Comparison of ENCODE assay signal across 8 cellular contexts in the genomic region with DNA sequence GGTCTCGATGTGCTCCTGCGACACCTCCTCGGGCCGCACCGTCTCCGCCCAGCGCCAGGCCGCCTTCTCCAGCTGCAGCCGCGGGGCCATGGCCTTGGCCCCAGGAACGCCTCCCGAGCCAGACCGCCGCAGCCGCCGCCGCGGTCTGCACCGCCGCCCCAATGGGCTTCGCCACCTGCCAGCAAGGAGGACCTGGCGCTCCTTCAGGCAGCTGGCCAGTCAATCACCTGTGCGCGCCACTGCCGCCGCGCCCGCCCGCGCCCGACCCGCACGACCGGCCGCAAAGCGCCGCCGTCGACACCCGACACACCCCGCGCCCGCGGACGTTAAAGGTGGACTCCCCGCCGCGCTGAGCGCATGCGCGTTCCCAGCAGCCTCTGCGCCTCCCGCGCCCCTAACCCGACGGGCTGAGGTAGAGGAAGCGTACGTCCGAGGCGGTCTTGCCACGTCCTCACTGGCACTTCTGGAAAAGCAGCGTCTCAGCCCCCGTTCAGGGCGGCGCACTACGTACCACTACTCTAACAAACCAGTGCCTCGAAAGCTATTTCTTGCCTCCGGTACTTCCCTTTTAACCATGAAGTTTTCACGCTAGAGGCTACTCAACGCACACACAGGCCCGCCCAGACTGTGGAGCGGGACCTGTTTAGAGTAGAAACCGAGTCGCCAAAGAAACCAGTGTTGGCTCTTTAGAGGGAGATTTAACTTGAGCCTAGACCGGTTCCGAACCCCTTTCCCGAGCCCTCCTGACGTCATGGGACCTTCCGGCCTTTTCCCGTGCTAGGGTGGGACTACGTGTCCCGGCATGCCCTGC.
DNase-seq lines count a peak whose midpoint lies in the region; ATAC-seq and TF ChIP-seq lines count a peak whose summit lies in the region.

A gene with protein sequence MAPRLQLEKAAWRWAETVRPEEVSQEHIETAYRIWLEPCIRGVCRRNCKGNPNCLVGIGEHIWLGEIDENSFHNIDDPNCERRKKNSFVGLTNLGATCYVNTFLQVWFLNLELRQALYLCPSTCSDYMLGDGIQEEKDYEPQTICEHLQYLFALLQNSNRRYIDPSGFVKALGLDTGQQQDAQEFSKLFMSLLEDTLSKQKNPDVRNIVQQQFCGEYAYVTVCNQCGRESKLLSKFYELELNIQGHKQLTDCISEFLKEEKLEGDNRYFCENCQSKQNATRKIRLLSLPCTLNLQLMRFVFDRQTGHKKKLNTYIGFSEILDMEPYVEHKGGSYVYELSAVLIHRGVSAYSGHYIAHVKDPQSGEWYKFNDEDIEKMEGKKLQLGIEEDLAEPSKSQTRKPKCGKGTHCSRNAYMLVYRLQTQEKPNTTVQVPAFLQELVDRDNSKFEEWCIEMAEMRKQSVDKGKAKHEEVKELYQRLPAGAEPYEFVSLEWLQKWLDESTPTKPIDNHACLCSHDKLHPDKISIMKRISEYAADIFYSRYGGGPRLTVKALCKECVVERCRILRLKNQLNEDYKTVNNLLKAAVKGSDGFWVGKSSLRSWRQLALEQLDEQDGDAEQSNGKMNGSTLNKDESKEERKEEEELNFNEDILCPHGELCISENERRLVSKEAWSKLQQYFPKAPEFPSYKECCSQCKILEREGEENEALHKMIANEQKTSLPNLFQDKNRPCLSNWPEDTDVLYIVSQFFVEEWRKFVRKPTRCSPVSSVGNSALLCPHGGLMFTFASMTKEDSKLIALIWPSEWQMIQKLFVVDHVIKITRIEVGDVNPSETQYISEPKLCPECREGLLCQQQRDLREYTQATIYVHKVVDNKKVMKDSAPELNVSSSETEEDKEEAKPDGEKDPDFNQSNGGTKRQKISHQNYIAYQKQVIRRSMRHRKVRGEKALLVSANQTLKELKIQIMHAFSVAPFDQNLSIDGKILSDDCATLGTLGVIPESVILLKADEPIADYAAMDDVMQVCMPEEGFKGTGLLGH (minus strand): TSS at position 282 of the 811 bp plus-strand sequence. CDS start 192 bp downstream, at position 90.

- no peak for TF ChIP-seq CTCF in choroid plexus epithelial cell (conservative IDR thresholded peaks at IDR 0.05; ENCODE audit: low read depth, low read length)

- peak within 1 kb of the TSS; percentile 98 for H3K4me3 ChIP-seq in choroid plexus epithelial cell (ENCODE audit: low read depth, low read length)

- DNase-seq in Ammon's horn (ENCODE audit: low spot score) (peak; percentile 99), NCI-H524 treated with DMSO at 0.1 percent for 48 hours (lab: John Stamatoyannopoulos, UW) (peak; percentile 52), choroid plexus epithelial cell (ENCODE audit: low read depth) (peak; percentile 98), kidney glomerular epithelial cell (lab: John Stamatoyannopoulos, UW) (peak; percentile 75)
- DNase-seq in activated CD4-positive, alpha-beta T cell treated with anti-CD3 and anti-CD28 coated beads for 4 hours, result peak; percentile 94 to 95
- peak; percentile 95 for DNase-seq in stimulated activated CD4-positive, alpha-beta T cell treated with anti-CD3 and anti-CD28 coated beads, Interleukin-15, amount 100 ng/mL, for 48 hours (ENCODE audit: low read depth in 2 of 2)

- ATAC-seq in GM19324 (IDR thresholded peaks at IDR 0.05; ENCODE audit: low FRiP score, unreplicated experiment), result peak; percentile 76
- peak; percentile 60 for ATAC-seq in HG03460 (IDR thresholded peaks at IDR 0.05; ENCODE audit: unreplicated experiment)

Comparison
In these comparisons a context has a peak if more than half of its experiments do, and no peak if none do; other contexts are left out.
1. Peak in every context shown above with its lines: DNase-seq, ATAC-seq and H3K4me3 ChIP-seq.